ENCODE assay signal across 1 cellular context in genomic region chr12:102118874-102119273, GRCh38.
TF ChIP-seq lines count a peak whose summit lies in the region.

No MANE protein-coding gene starts in this region.

TF ChIP-seq in H1, 55 proteins besides CTCF, POLR2A, EP300 and RAD21:
- no peak for TF ChIP-seq GTF2F1 (IDR thresholded peaks at IDR 0.05; ENCODE audit: borderline replicate concordance, low read depth, low read length)
- TF ChIP-seq YY1 (IDR thresholded peaks at IDR 0.05; ENCODE audit: low read depth, low read length) = no peak
- no peak for TF ChIP-seq CHD2 (IDR thresholded peaks at IDR 0.05; ENCODE audit: low read length)
- TF ChIP-seq BRCA1 (IDR thresholded peaks at IDR 0.05; ENCODE audit: low read depth, low read length) = no peak
- TF ChIP-seq SP4 (IDR thresholded peaks at IDR 0.05; ENCODE audit: low read length) = no peak
- TF ChIP-seq ATF3 (IDR thresholded peaks at IDR 0.05; ENCODE audit: insufficient read depth, low read depth, low read length) = no peak
- TF ChIP-seq JUND (IDR thresholded peaks at IDR 0.05; ENCODE audit: low read length) = no peak
